ENCODE assay signal across 14 cellular contexts in the genomic region with DNA sequence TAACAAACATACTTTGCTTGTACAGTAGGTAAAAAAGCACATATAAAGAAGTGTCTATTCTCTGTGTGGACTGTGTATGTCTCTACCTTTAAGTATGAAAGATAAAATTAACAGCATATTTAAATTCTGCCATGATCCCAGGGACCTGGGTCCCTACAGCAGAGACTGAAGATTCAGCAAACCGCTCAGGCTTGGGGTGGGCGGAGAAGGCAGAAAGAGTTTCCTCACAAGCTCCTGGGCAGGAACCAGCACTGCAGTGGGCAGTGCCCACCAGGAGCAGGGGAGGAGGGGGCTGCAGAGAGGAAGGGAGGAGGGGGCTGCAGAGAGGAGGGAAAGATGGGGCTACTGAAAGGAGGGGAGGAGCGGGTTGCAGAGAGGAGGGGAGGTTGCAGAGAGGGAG. TPM values are rescaled to one million over a fixed set of nuclear protein-coding genes. Genes with fewer than 3 reads are reported as not detected.
"Had no signal": no experiment of that assay in that cellular context is flagged by ENCODE, and none has a peak within 500 bp of the region (broad histone marks: within the 10 kb centered on the region; RNA-seq: fewer than 3 reads in every experiment).

No MANE protein-coding gene starts in this region.

- H3K27ac Mint-ChIP-seq: memory B cell; natural killer cell treated with Interleukin-12 subunit alpha and Interleukin-12 subunit beta and Interleukin-15 and Interleukin-18, amount 100 ng/mL, for 72 hours had no signal

- DNase-seq: activated naive CD4-positive, alpha-beta T cell; activated T-cell treated with anti-CD3 and anti-CD28 coated beads for 4 hours; occipital lobe; stimulated activated CD4-positive, alpha-beta T cell treated with anti-CD3 and anti-CD28 coated beads, Interleukin-2, amount 100 ng/mL, for 48 hours; stimulated activated naive CD4-positive, alpha-beta T cell; trophoblast cell had no signal

- H3K9me3 Mint-ChIP-seq: natural killer cell treated with Interleukin-12 subunit alpha and Interleukin-12 subunit beta and Interleukin-15 and Interleukin-18, amount 100 ng/mL, for 72 hours had no signal

- H3K4me3 ChIP-seq: ascending aorta, breast epithelium, gastroesophageal sphincter, left lung, SK-N-MC had no signal

- H3K27me3 ChIP-seq: ascending aorta had no signal

- H3K36me3 Mint-ChIP-seq: natural killer cell treated with Interleukin-12 subunit alpha and Interleukin-12 subunit beta and Interleukin-15 and Interleukin-18, amount 100 ng/mL, for 72 hours had no signal

- H3K27ac ChIP-seq: breast epithelium, left lung, SK-N-MC had no signal

- H3K36me3 ChIP-seq: breast epithelium, left lung had no signal

- H3K9me3 ChIP-seq: ascending aorta, breast epithelium, gastroesophageal sphincter, left lung had no signal

- H3K4me1 Mint-ChIP-seq: memory B cell had no signal

- H3K4me3 Mint-ChIP-seq: natural killer cell treated with Interleukin-12 subunit alpha and Interleukin-12 subunit beta and Interleukin-15 and Interleukin-18, amount 100 ng/mL, for 72 hours had no signal

- ATAC-seq: activated CD4-positive, CD25-positive, alpha-beta regulatory T cell treated with anti-CD3 and anti-CD28 coated beads, Interleukin-2, amount 50 U/mL, for 24 hours; gastroesophageal sphincter; left lung; natural killer cell treated with Interleukin-12 subunit alpha and Interleukin-12 subunit beta and Interleukin-15 and Interleukin-18, amount 100 ng/mL, for 72 hours had no signal

RNA-seq across cellular contexts. Expression of a gene that starts 44.6 kb away (rescaled TPM):
- total RNA-seq: natural killer cell treated with Interleukin-12 subunit alpha and Interleukin-12 subunit beta and Interleukin-15 and Interleukin-18, amount 100 ng/mL, for 72 hours had no signal
